ENCODE assay signal across 8 cellular contexts in genomic region chr22:30605449-30606110, GRCh38. TPM values are rescaled to one million over a fixed set of nuclear protein-coding genes. Genes with fewer than 3 reads are reported as not detected.
DNase-seq lines count a peak whose midpoint lies in the region; ATAC-seq, FAIRE-seq and TF ChIP-seq lines count a peak whose summit lies in the region.

No MANE protein-coding gene starts in this region.

- H3K9me3 ChIP-seq in BE2C (no peaks in the 10 kb centered on the region), OCI-LY1 (ENCODE audit: low read length) (no peaks in the 10 kb centered on the region), pancreas (no peaks in the 10 kb centered on the region)

- H3K4me3 Mint-ChIP-seq in activated T-helper 1 cell treated with anti-CD3 and anti-CD28 coated beads, Interleukin-12 subunit alpha, Interleukin-12 subunit beta, Interleukin-2, Interleukin-4 antibody, amounts not matched to agents 30 ng/mL and 10 ng/mL and 1 ng/mL, durations not matched to agents 14 hours and 24 hours and 36 hours = peak overlapping the region; percentile 45
- no peak overlapping the region for H3K4me3 Mint-ChIP-seq in stimulated activated memory B cell treated with anti-CD40 and anti-IgM and Interleukin-4, amounts not matched to agents 10 μg/mL and 1 μg/mL and 100 μg/mL, for 72 hours

- intact Hi-C loops in activated T-helper 1 cell treated with anti-CD3 and anti-CD28 coated beads, Interleukin-12 subunit alpha, Interleukin-12 subunit beta, Interleukin-2, Interleukin-4 antibody, amounts not matched to agents 30 ng/mL and 10 ng/mL and 1 ng/mL, durations not matched to agents 14 hours and 24 hours and 36 hours (cut with micrococcal nuclease) = no loop called here
- intact Hi-C loops in pancreas (cut with DNase I) = loop anchor here in 1 of 3 donors (10.0 kb wide), 1 partner anchor 161 kb away; no protein-coding TSS in a partner anchor

- H3K4me1 ChIP-seq in BE2C (peaks cover 8% of the 10 kb centered on the region; the same call in 1 of the 2 replicates), OCI-LY1 (ENCODE audit: insufficient read depth, low read length, severe bottlenecking) (peaks cover 21% of the 10 kb centered on the region), pancreas (peaks cover 0 to 17% (median 10%) of the 10 kb centered on the region in 3 donors)

- H3K9me2 ChIP-seq in OCI-LY1 (ENCODE audit: low read depth, low read length) = no peaks in the 10 kb centered on the region

- no peaks in the 10 kb centered on the region for H4K20me1 ChIP-seq in OCI-LY1 (ENCODE audit: insufficient read depth, low read length)

- H3K27ac ChIP-seq in OCI-LY1 (ENCODE audit: low read depth, low read length, poor library complexity, severe bottlenecking) = no peak overlapping the region
- H3K27ac ChIP-seq in pancreas = peak overlapping the region in 1 of 4 donors; percentile 78

- 0 out of 2 replicates have a peak overlapping the region, but pooled peaks have one; percentile 14 for H2AFZ ChIP-seq in OCI-LY1 (ENCODE audit: low read length)

- H3K4me1 Mint-ChIP-seq in activated T-helper 1 cell treated with anti-CD3 and anti-CD28 coated beads, Interleukin-12 subunit alpha, Interleukin-12 subunit beta, Interleukin-2, Interleukin-4 antibody, amounts not matched to agents 30 ng/mL and 10 ng/mL and 1 ng/mL, durations not matched to agents 14 hours and 24 hours and 36 hours (ENCODE audit: low read depth) = peaks cover 56% of the 10 kb centered on the region
- H3K4me1 Mint-ChIP-seq in stimulated activated memory B cell treated with anti-CD40 and anti-IgM and Interleukin-4, amounts not matched to agents 10 μg/mL and 1 μg/mL and 100 μg/mL, for 72 hours = peaks cover 59% of the 10 kb centered on the region

- ATAC-seq in pancreas (peak; percentile 51 to 62 (median 60)), HG03280 (IDR thresholded peaks at IDR 0.05; ENCODE audit: unreplicated experiment) (no peak)
- ATAC-seq in stimulated activated memory B cell treated with anti-CD40 and anti-IgM and Interleukin-4, amounts not matched to agents 10 μg/mL and 1 μg/mL and 100 μg/mL, for 72 hours = no peak

- no peaks in the 10 kb centered on the region for H3K79me2 ChIP-seq in OCI-LY1 (ENCODE audit: insufficient read depth, low read length)

- FAIRE-seq in pancreas (lab: Jason Lieb, UNC) = no peak

- DNase-seq in BE2C (peak; percentile 63), HCEC 1CT (peak; percentile 58), germinal center (ENCODE audit: low spot score) (peak; percentile 64), pancreas (peak in 5 of 6 donors; percentile 41 to 65 (median 63))
- DNase-seq in activated T-helper 1 cell treated with anti-CD3 and anti-CD28 coated beads, Interleukin-12 subunit alpha, Interleukin-12 subunit beta, Interleukin-2, Interleukin-4 antibody, amounts not matched to agents 30 ng/mL and 10 ng/mL and 1 ng/mL, durations not matched to agents 14 hours and 24 hours and 36 hours (ENCODE audit: low spot score) = peak; percentile 32

- H3K9me3 Mint-ChIP-seq in activated T-helper 1 cell treated with anti-CD3 and anti-CD28 coated beads, Interleukin-12 subunit alpha, Interleukin-12 subunit beta, Interleukin-2, Interleukin-4 antibody, amounts not matched to agents 30 ng/mL and 10 ng/mL and 1 ng/mL, durations not matched to agents 14 hours and 24 hours and 36 hours = no peaks in the 10 kb centered on the region
- no peaks in the 10 kb centered on the region for H3K9me3 Mint-ChIP-seq in stimulated activated memory B cell treated with anti-CD40 and anti-IgM and Interleukin-4, amounts not matched to agents 10 μg/mL and 1 μg/mL and 100 μg/mL, for 72 hours

- H3K36me3 ChIP-seq in BE2C = no peaks in the 10 kb centered on the region
- no peaks in the 10 kb centered on the region for H3K36me3 ChIP-seq in OCI-LY1 (ENCODE audit: insufficient read depth, low read length)
- H3K36me3 ChIP-seq in pancreas = no peaks in the 10 kb centered on the region

- peak overlapping the region; percentile 10 for H3K27ac Mint-ChIP-seq in activated T-helper 1 cell treated with anti-CD3 and anti-CD28 coated beads, Interleukin-12 subunit alpha, Interleukin-12 subunit beta, Interleukin-2, Interleukin-4 antibody, amounts not matched to agents 30 ng/mL and 10 ng/mL and 1 ng/mL, durations not matched to agents 14 hours and 24 hours and 36 hours
- no peak overlapping the region for H3K27ac Mint-ChIP-seq in stimulated activated memory B cell treated with anti-CD40 and anti-IgM and Interleukin-4, amounts not matched to agents 10 μg/mL and 1 μg/mL and 100 μg/mL, for 72 hours

- no peak overlapping the region; the same call in 1 of the 2 replicates for H3K9ac ChIP-seq in OCI-LY1 (ENCODE audit: low read length)

- H3K4me2 ChIP-seq in OCI-LY1 (ENCODE audit: low read length) = peak overlapping the region; percentile 22; the same call in 1 of the 2 replicates

- no peaks in the 10 kb centered on the region for H3K27me3 ChIP-seq in BE2C
- no peaks in the 10 kb centered on the region; the same call in 1 of the 2 replicates for H3K27me3 ChIP-seq in OCI-LY1 (ENCODE audit: insufficient read depth, low read length)
- H3K27me3 ChIP-seq in pancreas = no peaks in the 10 kb centered on the region

- H3F3A ChIP-seq in OCI-LY1 (ENCODE audit: insufficient read depth, low read length) = no peaks in the 10 kb centered on the region

- no peaks in the 10 kb centered on the region for H3K27me3 Mint-ChIP-seq in activated T-helper 1 cell treated with anti-CD3 and anti-CD28 coated beads, Interleukin-12 subunit alpha, Interleukin-12 subunit beta, Interleukin-2, Interleukin-4 antibody, amounts not matched to agents 30 ng/mL and 10 ng/mL and 1 ng/mL, durations not matched to agents 14 hours and 24 hours and 36 hours (ENCODE audit: insufficient read depth)
- H3K27me3 Mint-ChIP-seq in stimulated activated memory B cell treated with anti-CD40 and anti-IgM and Interleukin-4, amounts not matched to agents 10 μg/mL and 1 μg/mL and 100 μg/mL, for 72 hours = no peaks in the 10 kb centered on the region

- H3K4me3 ChIP-seq in BE2C (ENCODE audit: low read depth, low read length) (peak overlapping the region; percentile 81), OCI-LY1 (ENCODE audit: low read depth, low read length, poor library complexity, severe bottlenecking) (no peak overlapping the region), pancreas (peak overlapping the region in 2 of 4 donors; percentile 58 to 63)

- TF ChIP-seq CTCF in BE2C (IDR thresholded peaks at IDR 0.05; ENCODE audit: low read depth, low read length) = peak; percentile 84
- peak; percentile 79 for TF ChIP-seq CTCF in OCI-LY1 (IDR thresholded peaks at IDR 0.05; ENCODE audit: low read length)
- TF ChIP-seq CTCF in pancreas (IDR thresholded peaks at IDR 0.05) = peak; percentile 41 to 61 (median 58)

- H3K36me3 Mint-ChIP-seq in activated T-helper 1 cell treated with anti-CD3 and anti-CD28 coated beads, Interleukin-12 subunit alpha, Interleukin-12 subunit beta, Interleukin-2, Interleukin-4 antibody, amounts not matched to agents 30 ng/mL and 10 ng/mL and 1 ng/mL, durations not matched to agents 14 hours and 24 hours and 36 hours (ENCODE audit: low read depth) = peaks cover 1% of the 10 kb centered on the region
- no peaks in the 10 kb centered on the region for H3K36me3 Mint-ChIP-seq in stimulated activated memory B cell treated with anti-CD40 and anti-IgM and Interleukin-4, amounts not matched to agents 10 μg/mL and 1 μg/mL and 100 μg/mL, for 72 hours

- WGBS in pancreas, 2 donors = 16 to 17% methylated on average over 9 of the region's 9 CpGs

RNA-seq across cellular contexts. Expression of gene TCN2, which starts 1.4 kb away (rescaled TPM):
- 2.5 TPM for polyA plus RNA-seq in BE2C (2012; ENCODE audit: insufficient read depth, insufficient read length, low read depth)
- 0.23 and 0.34 TPM in 2 replicates for total RNA-seq in activated T-helper 1 cell treated with anti-CD3 and anti-CD28 coated beads, Interleukin-12 subunit alpha, Interleukin-12 subunit beta, Interleukin-2, Interleukin-4 antibody, amounts not matched to agents 30 ng/mL and 10 ng/mL and 1 ng/mL, durations not matched to agents 14 hours and 24 hours and 36 hours
- 10 to 100 TPM in 1 of 6 donors, 1 to 10 TPM in 5; 3.6 to 10.0 (median 5.9) TPM for total RNA-seq in pancreas
- polyA plus RNA-seq in pancreas = 1 to 10 TPM; 5.4 to 6.8 TPM

RNA-seq across cellular contexts. Expression of gene PES1, which starts 13.9 kb away (rescaled TPM):
- 446 TPM for polyA plus RNA-seq in BE2C (2012; ENCODE audit: insufficient read depth, insufficient read length, low read depth)
- total RNA-seq in activated T-helper 1 cell treated with anti-CD3 and anti-CD28 coated beads, Interleukin-12 subunit alpha, Interleukin-12 subunit beta, Interleukin-2, Interleukin-4 antibody, amounts not matched to agents 30 ng/mL and 10 ng/mL and 1 ng/mL, durations not matched to agents 14 hours and 24 hours and 36 hours = 168 and 169 TPM in 2 replicates
- total RNA-seq in pancreas = 10 to 100 TPM; 33.8 to 66.9 (median 36.7) TPM
- 10 to 100 TPM; 54.1 to 55.8 TPM for polyA plus RNA-seq in pancreas

RNA-seq across cellular contexts. Expression of gene SLC35E4, which starts 30.0 kb away (rescaled TPM):
- polyA plus RNA-seq in BE2C (2012; ENCODE audit: insufficient read depth, insufficient read length, low read depth) = 9.2 TPM
- total RNA-seq in activated T-helper 1 cell treated with anti-CD3 and anti-CD28 coated beads, Interleukin-12 subunit alpha, Interleukin-12 subunit beta, Interleukin-2, Interleukin-4 antibody, amounts not matched to agents 30 ng/mL and 10 ng/mL and 1 ng/mL, durations not matched to agents 14 hours and 24 hours and 36 hours = 8.2 and 8.3 TPM in 2 replicates
- 1 to 10 TPM in 5 of 6 donors, under 1 TPM in 1; 0.90 to 1.7 (median 1.3) TPM for total RNA-seq in pancreas
- polyA plus RNA-seq in pancreas = 1 to 10 TPM; 1.0 to 1.1 TPM

RNA-seq across cellular contexts. Expression of gene GAL3ST1, which starts 31.1 kb away (rescaled TPM):
- polyA plus RNA-seq in BE2C (2012; ENCODE audit: insufficient read depth, insufficient read length, low read depth) = not detected
- not detected in 2 replicates for total RNA-seq in activated T-helper 1 cell treated with anti-CD3 and anti-CD28 coated beads, Interleukin-12 subunit alpha, Interleukin-12 subunit beta, Interleukin-2, Interleukin-4 antibody, amounts not matched to agents 30 ng/mL and 10 ng/mL and 1 ng/mL, durations not matched to agents 14 hours and 24 hours and 36 hours
- total RNA-seq in pancreas = 1 to 10 TPM; 2.2 to 6.6 (median 3.4) TPM
- polyA plus RNA-seq in pancreas = 1 to 10 TPM; 8.1 to 8.5 TPM

RNA-seq across cellular contexts. Expression of gene SEC14L6, which starts 59.0 kb away (rescaled TPM):
- not detected for polyA plus RNA-seq in BE2C (2012; ENCODE audit: insufficient read depth, insufficient read length, low read depth)
- total RNA-seq in activated T-helper 1 cell treated with anti-CD3 and anti-CD28 coated beads, Interleukin-12 subunit alpha, Interleukin-12 subunit beta, Interleukin-2, Interleukin-4 antibody, amounts not matched to agents 30 ng/mL and 10 ng/mL and 1 ng/mL, durations not matched to agents 14 hours and 24 hours and 36 hours = not detected in 2 replicates
- 1 to 10 TPM in 5 of 6 donors, under 1 TPM in 1; 0.51 to 3.9 (median 2.3) TPM for total RNA-seq in pancreas
- 1 to 10 TPM; 3.0 to 6.0 TPM for polyA plus RNA-seq in pancreas

Comparison
In these comparisons a context has a peak if more than half of its experiments do, and no peak if none do; other contexts are left out.
1. ATAC-seq: peak in pancreas (4 of 4); none in HG03280 (single experiment) and stimulated activated memory B cell treated with anti-CD40 and anti-IgM and Interleukin-4, amounts not matched to agents 10 μg/mL and 1 μg/mL and 100 μg/mL, for 72 hours (single experiment).
2. Peak in every context shown above with its lines, with median percentiles within 50 percentile points of each other: DNase-seq and CTCF ChIP-seq.